8 cellular contexts compared by ENCODE assay signal in genomic region chr5:151771259-151772028, GRCh38. TPM values are rescaled to one million over a fixed set of nuclear protein-coding genes. Genes with fewer than 3 reads are reported as not detected.
DNase-seq lines count a peak whose midpoint lies in the region; ATAC-seq and FAIRE-seq lines count a peak whose summit lies in the region.

Gene G3BP1 (plus strand): TSS chr5:151771954. CDS start chr5:151786621, 14,667 bp downstream.

- ATAC-seq in GM21367 (IDR thresholded peaks at IDR 0.05; ENCODE audit: unreplicated experiment), result peak; percentile 83
- ATAC-seq in effector memory CD8-positive, alpha-beta T cell (replicated peaks), result peak; percentile 74

- H3K27me3 Mint-ChIP-seq in effector memory CD8-positive, alpha-beta T cell, result no peaks in the 10 kb centered on the region

- peak; percentile 98 for FAIRE-seq in HTR-8/SVneo (lab: Jason Lieb, UNC)

- peaks cover 27 to 38% of the 10 kb centered on the region in 2 donors for H3K4me1 Mint-ChIP-seq in effector memory CD8-positive, alpha-beta T cell (ENCODE audit: low read depth in 2 of 2)

- no peak within 1 kb of the TSS for H3K27ac Mint-ChIP-seq in effector memory CD8-positive, alpha-beta T cell

- H3K9me3 Mint-ChIP-seq in effector memory CD8-positive, alpha-beta T cell, result no peaks in the 10 kb centered on the region

- DNase-seq in Caki2 (ENCODE audit: low read depth), result peak; percentile 100
- peak; percentile 99 for DNase-seq in HTR-8/SVneo (ENCODE audit: insufficient read length, low spot score)
- peak; percentile 100 for DNase-seq in NOMO-1 treated with dmso at 0.1 percent for 144 hours (lab: John Stamatoyannopoulos, UW; ENCODE audit: unreplicated experiment)
- DNase-seq in activated CD8-positive, alpha-beta memory T cell treated with anti-CD3 and anti-CD28 coated beads for 48 hours (ENCODE audit: low read depth in 2 of 3, low spot score in 2 of 3), result peak; percentile 91 to 97 (median 91)
- DNase-seq in effector memory CD8-positive, alpha-beta T cell, result peak; percentile 98 to 99 (median 99)
- DNase-seq in medulla oblongata (ENCODE audit: extremely low spot score), result peak; percentile 100
- peak; percentile 99 for DNase-seq in stimulated activated CD8-positive, alpha-beta memory T cell treated with anti-CD3 and anti-CD28 coated beads, Interleukin-12 subunit alpha, Interleukin-12 subunit beta, amount 100 ng/mL, for 1 hour (ENCODE audit: low read depth)

- no peak within 1 kb of the TSS for H3K4me3 Mint-ChIP-seq in effector memory CD8-positive, alpha-beta T cell

- H3K36me3 Mint-ChIP-seq in effector memory CD8-positive, alpha-beta T cell (ENCODE audit: insufficient read depth), result peaks cover 31% of the 10 kb centered on the region

- in situ Hi-C loops in Caki2 (cut with HindIII; ENCODE audit: low pct_unique_long_range_greater_than_20kb, low sequenced_read_pairs), result no loop called here

RNA-seq across cellular contexts. Expression of gene G3BP1, which starts in this region (rescaled TPM):
- 55.1 and 91.9 TPM in 2 replicates for total RNA-seq in Caki2 (2014; rRNA removed; shearing (Covaris generic); ENCODE audit: low replicate concordance)

Comparison
In these comparisons a context has a peak if more than half of its experiments do, and no peak if none do; other contexts are left out.
1. Peak in every context shown above with its lines: DNase-seq and ATAC-seq.